8 cellular contexts compared by ENCODE assay signal in the genomic region with DNA sequence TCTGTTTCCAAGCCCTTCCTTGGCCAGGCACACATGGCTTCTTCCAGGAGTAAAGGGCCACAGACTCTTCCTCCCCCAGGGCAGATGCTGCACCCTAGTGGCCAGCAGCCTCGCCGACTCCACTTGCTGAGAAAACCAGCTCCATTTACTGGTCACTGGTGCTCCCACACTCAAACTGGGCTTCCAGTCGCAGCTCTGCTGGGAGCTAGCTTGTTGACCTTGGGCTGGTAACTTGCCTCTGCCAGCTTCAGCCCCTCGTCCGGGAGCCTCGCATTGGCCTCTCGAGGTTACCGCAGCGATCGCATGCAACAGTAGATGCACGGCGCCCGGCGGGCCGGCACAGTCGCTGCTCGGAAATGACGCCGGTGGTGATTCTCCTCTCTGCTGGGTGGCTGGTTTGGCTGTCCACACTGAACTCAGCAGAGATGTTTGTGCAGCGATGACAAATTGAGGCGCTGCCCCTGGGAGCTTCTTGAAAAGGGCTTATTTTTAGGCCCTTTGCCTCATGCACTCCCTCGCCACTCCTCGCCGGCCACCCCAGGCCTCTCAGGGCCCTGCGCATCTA.
DNase-seq lines count a peak whose midpoint lies in the region; ATAC-seq and TF ChIP-seq lines count a peak whose summit lies in the region.

No MANE protein-coding gene starts in this region.

- no peak overlapping the region for H3K4me2 ChIP-seq in mesendoderm (ENCODE audit: low read length)

- H3K79me2 ChIP-seq in mesendoderm (ENCODE audit: control insufficient read depth, insufficient read depth, low read length), result no peaks in the 10 kb centered on the region

- H3K56ac ChIP-seq in mesendoderm (ENCODE audit: low read length), result no peak overlapping the region

- H4K8ac ChIP-seq in mesendoderm (ENCODE audit: low read depth, low read length), result no peak overlapping the region

- no peak overlapping the region for H4K5ac ChIP-seq in mesendoderm (ENCODE audit: low read length)

- intact Hi-C loops in colonic mucosa (cut with DNase I), result no loop called here

- H3K23ac ChIP-seq in mesendoderm (ENCODE audit: low read length), result no peak overlapping the region

- H3K4me3 ChIP-seq in HL-60 (replicated peaks; ENCODE audit: insufficient read depth, low read length) (no peak overlapping the region), WI38 (ENCODE audit: low read depth, low read length) (no peak overlapping the region), colonic mucosa (no peak overlapping the region), mesendoderm (ENCODE audit: low read length) (no peak overlapping the region)

- H3K79me1 ChIP-seq in mesendoderm (ENCODE audit: low read length), result no peaks in the 10 kb centered on the region

- no peak for ATAC-seq in HG02623 (IDR thresholded peaks at IDR 0.05; ENCODE audit: unreplicated experiment)

- H3K27ac ChIP-seq in HL-60 (replicated peaks) (no peak overlapping the region), colonic mucosa (no peak overlapping the region), mesendoderm (ENCODE audit: low read depth, low read length) (no peak overlapping the region)

- H3K36me3 ChIP-seq in colonic mucosa (peaks cover 11% of the 10 kb centered on the region), mesendoderm (ENCODE audit: control insufficient read depth, insufficient read depth, low read length) (peaks cover 5% of the 10 kb centered on the region)

- WGBS in mesendoderm (ENCODE audit: extremely low coverage, insufficient coverage, low lambda C conversion rate), result no CpG with 5 or more reads among the region's 25 CpGs

- H3K4ac ChIP-seq in mesendoderm (ENCODE audit: low read depth, low read length), result no peak overlapping the region

- H2AK5ac ChIP-seq in mesendoderm (ENCODE audit: low read length), result no peak overlapping the region

- no peak overlapping the region for H3K18ac ChIP-seq in mesendoderm (ENCODE audit: low read length)

- H3K27me3 ChIP-seq in HL-60 (ENCODE audit: insufficient read depth, poor library complexity, severe bottlenecking), result no peaks in the 10 kb centered on the region
- no peaks in the 10 kb centered on the region for H3K27me3 ChIP-seq in colonic mucosa
- H3K27me3 ChIP-seq in mesendoderm (ENCODE audit: insufficient read depth, low read length, poor library complexity), result no peaks in the 10 kb centered on the region

- H2BK15ac ChIP-seq in mesendoderm (replicated peaks; ENCODE audit: low read depth), result no peak overlapping the region

- DNase-seq in DMS114 treated with DMSO at 0.1 percent for 48 hours (lab: John Stamatoyannopoulos, UW; ENCODE audit: unreplicated experiment) (peak; percentile 31), HL-60 (ENCODE audit: low read depth in 1 of 2, low spot score in 1 of 2) (peak in 1 of 2 experiments; percentile 42), colonic mucosa (peak; percentile 71), mesendoderm (peak; percentile 85), superior temporal gyrus (ENCODE audit: extremely low spot score) (peak; percentile 63)
- DNase-seq in effector CD4-positive, alpha-beta T cell, result no peak

- peak; percentile 30 for TF ChIP-seq CTCF in HL-60 (IDR thresholded peaks at IDR 0.05; ENCODE audit: insufficient read depth, low read length)
- TF ChIP-seq CTCF in WI38 (IDR thresholded peaks at IDR 0.05; ENCODE audit: low read depth, low read length), result peak; percentile 58
- TF ChIP-seq CTCF in colonic mucosa (IDR thresholded peaks at IDR 0.05), result peak; percentile 70

- H3K9ac ChIP-seq in colonic mucosa (ENCODE audit: low read depth in 2 of 2, low read length in 2 of 2) (no peak overlapping the region), mesendoderm (ENCODE audit: low read length) (no peak overlapping the region)

- no peak overlapping the region for H2BK5ac ChIP-seq in mesendoderm (ENCODE audit: low read length)

- no peak overlapping the region for H2BK120ac ChIP-seq in mesendoderm (ENCODE audit: low read depth, low read length)

- no peaks in the 10 kb centered on the region for H3K4me1 ChIP-seq in colonic mucosa
- H3K4me1 ChIP-seq in mesendoderm (ENCODE audit: control insufficient read depth, low read depth, low read length), result no peaks in the 10 kb centered on the region

- H3K9me3 ChIP-seq in colonic mucosa, result no peaks in the 10 kb centered on the region
